In the genomic region with DNA sequence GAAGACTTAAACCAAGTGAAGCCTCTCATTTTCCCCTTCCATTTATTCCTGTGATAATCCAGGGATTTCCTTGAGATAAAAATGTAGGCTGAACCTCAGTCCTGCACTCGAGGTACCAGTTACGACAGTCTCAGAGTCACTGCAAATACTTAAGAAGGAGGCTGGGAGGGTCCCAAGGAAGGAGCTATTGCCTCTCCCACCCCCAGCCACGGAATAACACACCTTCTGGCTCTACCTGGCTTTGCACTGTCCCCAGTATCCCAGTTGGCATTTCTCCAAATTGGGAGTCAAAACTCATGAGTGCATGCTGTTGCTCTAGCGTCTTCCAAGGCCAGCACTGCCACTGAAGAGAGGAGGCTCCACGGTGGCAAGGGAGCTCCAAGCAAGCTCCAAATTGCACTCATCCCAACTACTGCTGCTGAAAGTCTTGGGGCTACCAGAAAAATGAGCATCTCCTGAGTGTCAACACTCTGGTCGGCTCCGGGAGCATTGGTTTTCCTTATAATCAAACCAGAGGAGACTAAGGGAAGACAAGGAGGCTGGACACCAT, we compare ENCODE assay signal across 17 cellular contexts. TPM values are rescaled to one million over a fixed set of nuclear protein-coding genes. Genes with fewer than 3 reads are reported as not detected.
DNase-seq lines count a peak whose midpoint lies in the region; ATAC-seq, FAIRE-seq and TF ChIP-seq lines count a peak whose summit lies in the region.
"Had no signal": no experiment of that assay in that cellular context is flagged by ENCODE, and none has a peak within 500 bp of the region (broad histone marks: within the 10 kb centered on the region; RNA-seq: fewer than 3 reads in every experiment).

No MANE protein-coding gene starts in this region.

- DNase-seq in NCI-H345 (lab: John Stamatoyannopoulos, UW): peak; percentile 10
- DNase-seq in NCI-H345 treated with DMSO at 0.1 percent for 48 hours (lab: John Stamatoyannopoulos, UW; ENCODE audit: unreplicated experiment): no peak
- DNase-seq in K562 (ENCODE audit: extremely low read depth in 1 of 4, low spot score in 3 of 4): no peak
- no peak for DNase-seq in nephron progenitor cell
- DNase-seq in urothelium cell line (ENCODE audit: low spot score): no peak
- no peak for DNase-seq in NCI-H146 (lab: John Stamatoyannopoulos, UW)
- DNase-seq: H9; IMR-90; NCI-H2107; NCI-H524 treated with DMSO at 0.1 percent for 48 hours; NK-92 treated with Interleukin-12 subunit alpha and Interleukin-12 subunit beta, amount 100 ng/mL, for 24 hours; OCI-M1; RPMI8226 had no signal

- no peak for TF ChIP-seq EP300 in K562 (IDR thresholded peaks at IDR 0.05; ENCODE audit: low read length)

- no peak overlapping the region for H3K27ac Mint-ChIP-seq in nephron progenitor cell
- H3K27ac Mint-ChIP-seq: H9 had no signal

- POLR2A ChIA-PET in K562 (lab: Yijun Ruan, JAX): no interaction called here

- TF ChIP-seq CTCF in K562 (IDR thresholded peaks at IDR 0.05 in 2 of 3, conservative IDR thresholded peaks at IDR 0.05 in 1 of 3; ENCODE audit: insufficient read depth in 2 of 3, low read depth in 1 of 3, low read length in 3 of 3): no peak
- no peak for TF ChIP-seq CTCF in nephron progenitor cell (IDR thresholded peaks at IDR 0.05)

- no peaks in the 10 kb centered on the region for H3K9me3 ChIP-seq in K562 (replicated peaks; ENCODE audit: control insufficient read depth, insufficient read depth, low read depth, low read length)

- FAIRE-seq in K562 (lab: Jason Lieb, UNC) (no peak), urothelium cell line (lab: Jason Lieb, UNC) (peak; percentile 27)

- H3K9ac ChIP-seq in K562 (ENCODE audit: insufficient read depth in 1 of 2, low read depth in 2 of 2, low read length in 2 of 2): no peak overlapping the region

- TF ChIP-seq RAD21 in K562 (CRISPR knock-in tag; conservative IDR thresholded peaks at IDR 0.05 in 1 of 2, IDR thresholded peaks at IDR 0.05 in 1 of 2): no peak

- peaks cover 13 to 40% of the 10 kb centered on the region in 2 experiments for H3K27me3 ChIP-seq in K562 (ENCODE audit: control insufficient read depth in 2 of 2, insufficient read depth in 2 of 2, low read length in 2 of 2)

- H3K4me3 Mint-ChIP-seq in nephron progenitor cell: peak overlapping the region; percentile 52

- H3K27me3 Mint-ChIP-seq in nephron progenitor cell (ENCODE audit: low read depth, poor library complexity): peaks cover 92% of the 10 kb centered on the region

- no peaks in the 10 kb centered on the region for H4K20me1 ChIP-seq in K562 (replicated peaks; ENCODE audit: control insufficient read depth, insufficient read depth, low read length)

- WGBS in K562 (ENCODE audit: insufficient coverage, low coverage, missing lambda C conversion rate): 6% methylated on average over 7 of the region's 7 CpGs

- BruUV-seq in K562 (replicated peaks; lab: Mats Ljungman, UMichigan): no TSS peak

- TF ChIP-seq POLR2A in K562 (conservative IDR thresholded peaks at IDR 0.05): no peak

- H3K4me1 ChIP-seq in K562 (replicated peaks in 1 of 2; ENCODE audit: control insufficient read depth in 2 of 2, insufficient read depth in 2 of 2, low read length in 2 of 2): peaks cover 0 to 7% of the 10 kb centered on the region in 2 experiments; a peak in 1 of 5 replicates

- H3K36me3 ChIP-seq in K562 (ENCODE audit: control insufficient read depth, insufficient read depth, low read length): no peaks in the 10 kb centered on the region

- no peak overlapping the region for H3K4me3 ChIP-seq in K562

- CTCF ChIA-PET in K562 (lab: Yijun Ruan, JAX; ENCODE audit: low intra/inter-chr PET ratio): no interaction called here

- H3K79me2 ChIP-seq in K562 (ENCODE audit: control insufficient read depth, insufficient read depth, low read length): no peaks in the 10 kb centered on the region

- H3K9me1 ChIP-seq in K562 (ENCODE audit: control insufficient read depth, insufficient read depth, low read length): no peaks in the 10 kb centered on the region

- H2AFZ ChIP-seq in K562 (ENCODE audit: low read depth, low read length): no peak overlapping the region

- in situ Hi-C loops in K562 (cut with MboI): no loop called here

- ATAC-seq in K562 (no peak), HG02970 (IDR thresholded peaks at IDR 0.05; ENCODE audit: low FRiP score, unreplicated experiment) (no peak), HG02973 (IDR thresholded peaks at IDR 0.05; ENCODE audit: unreplicated experiment) (no peak)

- intact Hi-C loops in K562 (cut with micrococcal nuclease): no loop called here

- H3K4me2 ChIP-seq in K562 (ENCODE audit: insufficient read depth, low read length): no peak overlapping the region

- no peak overlapping the region for H3K27ac ChIP-seq in K562 (ENCODE audit: extremely low read depth, low read depth, low read length)

- H3K4me1 Mint-ChIP-seq in nephron progenitor cell: peaks cover 30% of the 10 kb centered on the region

- H3K36me3 Mint-ChIP-seq in nephron progenitor cell (ENCODE audit: low read depth): no peaks in the 10 kb centered on the region

- no peaks in the 10 kb centered on the region for H3K9me3 Mint-ChIP-seq in nephron progenitor cell

TF ChIP-seq in K562, 482 proteins besides CTCF, POLR2A, EP300 and RAD21:
- 0 out of 2 replicates have a peak, but pooled peaks have one; percentile 29 for TF ChIP-seq NFIC (IDR thresholded peaks at IDR 0.05)
- TF ChIP-seq ILF3 (IDR thresholded peaks at IDR 0.05; ENCODE audit: borderline replicate concordance): no peak
- TF ChIP-seq ZNF408 (CRISPR knock-in tag; IDR thresholded peaks at IDR 0.05; ENCODE audit: low read depth): no peak
- TF ChIP-seq, protein P1, sequence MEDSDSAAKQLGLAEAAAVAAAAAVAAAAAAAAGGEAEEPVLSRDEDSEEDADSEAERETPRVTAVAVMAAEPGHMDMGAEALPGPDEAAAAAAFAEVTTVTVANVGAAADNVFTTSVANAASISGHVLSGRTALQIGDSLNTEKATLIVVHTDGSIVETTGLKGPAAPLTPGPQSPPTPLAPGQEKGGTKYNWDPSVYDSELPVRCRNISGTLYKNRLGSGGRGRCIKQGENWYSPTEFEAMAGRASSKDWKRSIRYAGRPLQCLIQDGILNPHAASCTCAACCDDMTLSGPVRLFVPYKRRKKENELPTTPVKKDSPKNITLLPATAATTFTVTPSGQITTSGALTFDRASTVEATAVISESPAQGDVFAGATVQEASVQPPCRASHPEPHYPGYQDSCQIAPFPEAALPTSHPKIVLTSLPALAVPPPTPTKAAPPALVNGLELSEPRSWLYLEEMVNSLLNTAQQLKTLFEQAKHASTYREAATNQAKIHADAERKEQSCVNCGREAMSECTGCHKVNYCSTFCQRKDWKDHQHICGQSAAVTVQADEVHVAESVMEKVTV (CRISPR knock-in tag; IDR thresholded peaks at IDR 0.05): no peak
- TF ChIP-seq ELF1 (tag; IDR thresholded peaks at IDR 0.05): no peak
TF ChIP-seq in K562: peak in this region for 1.

RNA-seq across cellular contexts. Expression of a gene that starts 1.6 kb away (rescaled TPM):
- not detected in 2 replicates for total RNA-seq in K562 (2011; cell fraction: chromatin; rRNA removed; ENCODE audit: low replicate concordance)
- not detected in 2 replicates for total RNA-seq in K562 (2011; cell fraction: nucleolus; rRNA removed)
- not detected in 2 replicates for total RNA-seq in K562 (2011; cell fraction: nucleoplasm; rRNA removed)
- total RNA-seq in K562 (2014; rRNA removed) (not detected in 2 replicates), K562 (2014; rRNA removed; fragmentation: Illumina TruSeq; extraction: Trizol) (not detected in 2 replicates), K562 (2015; rRNA removed; fragmentation: Illumina TruSeq; extraction: Trizol) (not detected in 2 replicates), K562 (2021) (not detected in 2 replicates)
- polyA plus RNA-seq in K562 (2011; rRNA removed) (not detected in 2 replicates), K562 (2014; fragmentation: Illumina TruSeq; extraction: Trizol) (not detected in 2 replicates), K562 (2014; fragmentation: Nextera tagmentation; extraction: Ambion mirVana) (not detected), K562 (2014; rRNA removed) (not detected in 2 replicates)
- polyA plus RNA-seq in K562 (2011; cell fraction: cytosol; rRNA removed): not detected in 2 replicates
- not detected in 2 replicates for polyA plus RNA-seq in K562 (2011; cell fraction: nucleus; rRNA removed)
- 0.22 TPM in 1 of 2 replicates, not detected in the other for polyA plus RNA-seq in K562 (2012)
- not detected in 2 replicates for polyA minus RNA-seq in K562 (2011; rRNA and poly(A)+ RNA removed)
- not detected in 2 replicates for polyA minus RNA-seq in K562 (2011; cell fraction: cytosol; rRNA and poly(A)+ RNA removed)
- not detected in 2 replicates for polyA minus RNA-seq in K562 (2011; cell fraction: nucleus; rRNA and poly(A)+ RNA removed)
- total RNA-seq: A673, H9, HT-29, IMR-90 had no signal
- polyA plus RNA-seq: IMR-90 had no signal

RNA-seq across cellular contexts. Expression of a gene that starts 21.6 kb away (rescaled TPM):
- total RNA-seq in K562 (2011; cell fraction: chromatin; rRNA removed; ENCODE audit: low replicate concordance): 0.90 TPM in 1 of 2 replicates, not detected in the other
- 0.53 TPM in 1 of 2 replicates, not detected in the other for total RNA-seq in K562 (2011; cell fraction: nucleolus; rRNA removed)
- 0.44 TPM in 1 of 2 replicates, not detected in the other for total RNA-seq in K562 (2011; cell fraction: nucleoplasm; rRNA removed)
- total RNA-seq in K562 (2014; rRNA removed): 0.09 and 1.2 TPM in 2 replicates
- 0.48 and 0.84 TPM in 2 replicates for total RNA-seq in K562 (2014; rRNA removed; fragmentation: Illumina TruSeq; extraction: Trizol)
- 0.65 and 0.98 TPM in 2 replicates for total RNA-seq in K562 (2015; rRNA removed; fragmentation: Illumina TruSeq; extraction: Trizol)
- 0.35 and 0.51 TPM in 2 replicates for total RNA-seq in K562 (2021)
- 0.35 and 0.41 TPM in 2 replicates for polyA plus RNA-seq in K562 (2011; rRNA removed)
- 0.03 and 0.06 TPM in 2 replicates for polyA plus RNA-seq in K562 (2011; cell fraction: cytosol; rRNA removed)
- 0.46 and 0.53 TPM in 2 replicates for polyA plus RNA-seq in K562 (2011; cell fraction: nucleus; rRNA removed)
- polyA plus RNA-seq in K562 (2012): 0.71 and 1.5 TPM in 2 replicates
- 0.64 and 1.4 TPM in 2 replicates for polyA plus RNA-seq in K562 (2014; fragmentation: Illumina TruSeq; extraction: Trizol)
- under 1 TPM; 0.69 to 0.70 TPM for polyA plus RNA-seq in K562 (2014; fragmentation: Nextera tagmentation; extraction: Ambion mirVana)
- polyA plus RNA-seq in K562 (2014; rRNA removed): 0.16 and 0.62 TPM in 2 replicates
- polyA minus RNA-seq in K562 (2011; rRNA and poly(A)+ RNA removed): not detected in 2 replicates
- polyA minus RNA-seq in K562 (2011; cell fraction: cytosol; rRNA and poly(A)+ RNA removed): not detected in 2 replicates
- polyA minus RNA-seq in K562 (2011; cell fraction: nucleus; rRNA and poly(A)+ RNA removed): 0.44 and 1.1 TPM in 2 replicates
- total RNA-seq: HT-29, IMR-90 had no signal
- polyA plus RNA-seq: IMR-90 had no signal
